ENCODE assay signal across 29 cellular contexts in genomic region chr11:96713301-96713700, GRCh38.
DNase-seq lines count a peak whose midpoint lies in the region; ATAC-seq and TF ChIP-seq lines count a peak whose summit lies in the region.
"Had no signal": no experiment of that assay in that cellular context is flagged by ENCODE, and none has a peak within 500 bp of the region (broad histone marks: within the 10 kb centered on the region; RNA-seq: fewer than 3 reads in every experiment).

No MANE protein-coding gene starts in this region.

- H3K36me3 ChIP-seq in neural cell (ENCODE audit: insufficient read depth, low read length), result no peaks in the 10 kb centered on the region
- H3K36me3 ChIP-seq: BE2C; BLaER1; BLaER1 treated with 17β-estradiol and CSF1 and Interleukin-3, amounts not matched to agents 10 nM and 100 nM had no signal

- no peaks in the 10 kb centered on the region for H4K20me1 ChIP-seq in neural cell (ENCODE audit: insufficient read depth)
- H4K20me1 ChIP-seq: BLaER1; BLaER1 treated with 17β-estradiol and CSF1 and Interleukin-3, amounts not matched to agents 10 nM and 100 nM had no signal

- H3K4me2 ChIP-seq in neural cell (ENCODE audit: low read length), result no peak overlapping the region
- H3K4me2 ChIP-seq: A549; BLaER1; BLaER1 treated with 17β-estradiol and CSF1 and Interleukin-3, amounts not matched to agents 10 nM and 100 nM had no signal

- H3K27me3 ChIP-seq in neural cell (ENCODE audit: insufficient read depth, low read depth, low read length), result no peaks in the 10 kb centered on the region
- H3K27me3 ChIP-seq: BE2C; BLaER1; BLaER1 treated with 17β-estradiol and CSF1 and Interleukin-3, amounts not matched to agents 10 nM and 100 nM had no signal

- TF ChIP-seq CTCF in neural cell (IDR thresholded peaks at IDR 0.05; ENCODE audit: poor library complexity, severe bottlenecking), result no peak

- no peak overlapping the region for H3K4me3 ChIP-seq in neural cell (ENCODE audit: low read length)
- H3K4me3 ChIP-seq: A549; BLaER1; BLaER1 treated with 17β-estradiol and CSF1 and Interleukin-3, amounts not matched to agents 10 nM and 100 nM had no signal

- no peaks in the 10 kb centered on the region for H3K27me3 Mint-ChIP-seq in activated T-cell treated with anti-CD3 and anti-CD28 coated beads, Interleukin-2, amount 50 U/mL, for 72 hours (ENCODE audit: low read depth)
- H3K27me3 Mint-ChIP-seq: B cell; CD4-positive, alpha-beta memory T cell; CD4-positive, alpha-beta T cell; CD4-positive, CD25-positive, alpha-beta regulatory T cell; CD8-positive, alpha-beta memory T cell had no signal

- H3K9me3 Mint-ChIP-seq in activated T-cell treated with anti-CD3 and anti-CD28 coated beads, Interleukin-2, amount 50 U/mL, for 72 hours, result peaks cover 2 to 3% of the 10 kb centered on the region in 2 donors
- H3K9me3 Mint-ChIP-seq: CD4-positive, alpha-beta T cell; CD8-positive, alpha-beta T cell had no signal

- no peak overlapping the region for H3K4me3 Mint-ChIP-seq in activated T-cell treated with anti-CD3 and anti-CD28 coated beads, Interleukin-2, amount 50 U/mL, for 72 hours
- H3K4me3 Mint-ChIP-seq: B cell; CD14-positive monocyte; CD4-positive, alpha-beta memory T cell; CD4-positive, alpha-beta T cell; CD4-positive, CD25-positive, alpha-beta regulatory T cell; CD8-positive, alpha-beta memory T cell; CD8-positive, alpha-beta T cell had no signal

- no peak overlapping the region for H3K27ac Mint-ChIP-seq in activated T-cell treated with anti-CD3 and anti-CD28 coated beads, Interleukin-2, amount 50 U/mL, for 72 hours
- H3K27ac Mint-ChIP-seq: B cell; CD14-positive monocyte; CD4-positive, alpha-beta memory T cell; CD4-positive, alpha-beta T cell; CD4-positive, CD25-positive, alpha-beta regulatory T cell; CD8-positive, alpha-beta memory T cell; CD8-positive, alpha-beta T cell had no signal

- no peaks in the 10 kb centered on the region for H3K4me1 Mint-ChIP-seq in activated T-cell treated with anti-CD3 and anti-CD28 coated beads, Interleukin-2, amount 50 U/mL, for 72 hours (ENCODE audit: low read depth)
- H3K4me1 Mint-ChIP-seq: B cell; CD14-positive monocyte; CD4-positive, alpha-beta memory T cell; CD4-positive, CD25-positive, alpha-beta regulatory T cell; CD8-positive, alpha-beta memory T cell had no signal

- no peak overlapping the region for H3K27ac ChIP-seq in neural cell (ENCODE audit: low read length)
- H3K27ac ChIP-seq: 22Rv1; A549; BLaER1; BLaER1 treated with 17β-estradiol and CSF1 and Interleukin-3, amounts not matched to agents 10 nM and 100 nM; C4-2B had no signal

- no peak overlapping the region for H2AFZ ChIP-seq in neural cell (ENCODE audit: low read depth, low read length)

- no peaks in the 10 kb centered on the region for H3K9me2 ChIP-seq in neural cell (ENCODE audit: insufficient read depth, low read length)

- H3K36me3 Mint-ChIP-seq in activated T-cell treated with anti-CD3 and anti-CD28 coated beads, Interleukin-2, amount 50 U/mL, for 72 hours (ENCODE audit: insufficient read depth in 2 of 2), result no peaks in the 10 kb centered on the region
- H3K36me3 Mint-ChIP-seq: CD14-positive monocyte; CD4-positive, alpha-beta memory T cell; CD4-positive, CD25-positive, alpha-beta regulatory T cell; CD8-positive, alpha-beta memory T cell; CD8-positive, alpha-beta T cell had no signal

- no peak for DNase-seq in activated T-cell treated with anti-CD3 and anti-CD28 coated beads, Interleukin-2, amount 50 U/mL, for 72 hours
- DNase-seq: 8988T; ACHN; AML-193; BE2C; C1 segment of cervical spinal cord; Caco-2; Calu3; CD4-positive, alpha-beta memory T cell; CD4-positive, alpha-beta T cell; CD4-positive, CD25-positive, alpha-beta regulatory T cell; CD8-positive, alpha-beta memory T cell; CD8-positive, alpha-beta T cell; COR-L47; DMS 273 treated with DMSO at 0.1 percent for 48 hours; DMS153; DMS53; DMS79; DMS79 treated with DMSO at 0.1 percent for 48 hours; DND-41; EL had no signal

- TF ChIP-seq EP300 in neural cell (conservative IDR thresholded peaks at IDR 0.05; ENCODE audit: poor library complexity, severe bottlenecking), result peak; percentile 92

- TF ChIP-seq RAD21 in neural cell (conservative IDR thresholded peaks at IDR 0.05), result no peak

- no peak for ATAC-seq in activated T-cell treated with anti-CD3 and anti-CD28 coated beads, Interleukin-2, amount 50 U/mL, for 72 hours (replicated peaks in 1 of 2)
- ATAC-seq: A549; CD8-positive, alpha-beta T cell had no signal

- H3K9me3 ChIP-seq in neural cell (ENCODE audit: low read length), result no peaks in the 10 kb centered on the region
- H3K9me3 ChIP-seq: A549; BE2C; BLaER1; BLaER1 treated with 17β-estradiol and CSF1 and Interleukin-3, amounts not matched to agents 10 nM and 100 nM; Caco-2 had no signal

- no peak overlapping the region for H3K9ac ChIP-seq in neural cell (ENCODE audit: low read length)
- H3K9ac ChIP-seq: BLaER1; BLaER1 treated with 17β-estradiol and CSF1 and Interleukin-3, amounts not matched to agents 10 nM and 100 nM had no signal

- no peaks in the 10 kb centered on the region for H3F3A ChIP-seq in neural cell (ENCODE audit: insufficient read depth, low read length, poor library complexity, severe bottlenecking)

- no peaks in the 10 kb centered on the region for H3K79me2 ChIP-seq in neural cell (replicated peaks; ENCODE audit: insufficient read depth, low read length)

TF ChIP-seq in neural cell, 6 proteins besides CTCF, POLR2A, EP300 and RAD21:
- TF ChIP-seq REST (IDR thresholded peaks at IDR 0.05; ENCODE audit: borderline replicate concordance) (no peak), POLR2AphosphoS5 (IDR thresholded peaks at IDR 0.05) (peak; percentile 80)
